Comparison of ENCODE assay signal across 13 cellular contexts in the genomic region with DNA sequence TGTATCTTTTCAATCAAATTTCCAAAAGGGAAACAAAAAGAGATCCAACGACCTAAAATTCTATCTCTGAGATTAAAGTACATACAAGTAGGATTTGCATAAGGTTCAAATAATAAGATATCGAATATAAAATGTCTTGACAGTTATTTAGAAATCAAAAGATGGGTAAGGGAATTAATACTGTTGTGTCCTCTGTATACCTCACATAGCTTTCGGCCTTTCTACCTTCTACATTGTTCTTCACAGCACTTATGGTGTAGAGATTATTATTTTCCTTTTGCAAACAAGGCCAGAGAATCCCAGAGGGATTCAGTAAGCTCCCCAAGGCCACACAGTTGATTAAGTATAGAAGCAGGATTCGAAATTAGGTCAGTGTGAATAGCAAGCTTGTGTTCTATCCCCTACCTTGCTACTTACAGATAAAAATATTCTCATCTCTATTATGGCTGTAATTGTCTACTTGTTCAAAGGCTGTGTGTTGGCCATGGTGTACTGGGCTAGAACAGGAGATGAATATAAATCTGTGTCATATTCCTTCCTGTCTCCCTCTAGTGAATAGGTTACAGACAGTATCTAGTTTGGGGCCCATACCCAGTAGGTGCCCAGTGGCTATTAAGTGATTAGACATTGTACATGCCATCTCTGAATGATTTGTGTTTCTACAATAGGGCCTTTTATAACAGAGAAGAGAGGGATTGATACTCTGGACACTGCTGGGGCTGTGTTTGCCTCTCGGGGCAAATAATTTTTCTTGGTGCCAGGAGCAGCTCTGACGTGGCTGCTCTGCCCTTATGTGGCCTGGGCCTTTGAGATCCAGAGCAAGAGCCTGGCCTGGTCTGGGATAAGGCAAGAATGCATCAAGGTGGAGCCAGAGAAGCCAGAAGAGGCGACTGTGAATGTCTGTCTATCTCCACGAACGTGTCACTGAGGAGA.
DNase-seq lines count a peak whose midpoint lies in the region; ATAC-seq, FAIRE-seq and TF ChIP-seq lines count a peak whose summit lies in the region.
"Had no signal": no experiment of that assay in that cellular context is flagged by ENCODE, and none has a peak within 500 bp of the region (broad histone marks: within the 10 kb centered on the region; RNA-seq: fewer than 3 reads in every experiment).

No MANE protein-coding gene starts in this region.

- H3K4me3 ChIP-seq in A549 (no peak overlapping the region), esophagus squamous epithelium (no peak overlapping the region)
- H3K4me3 ChIP-seq: colonic mucosa, GM23338, uterus had no signal

- 74% methylated on average over 9 of the region's 9 CpGs for WGBS in A549 (ENCODE audit: missing lambda C conversion rate)
- WGBS in esophagus squamous epithelium, 2 donors: 77 to 81% methylated on average over 4 to 9 of the region's 9 CpGs

- H3K4me1 ChIP-seq in A549 (peaks cover 18% of the 10 kb centered on the region), esophagus squamous epithelium (peaks cover 5 to 17% (median 9%) of the 10 kb centered on the region in 3 donors)
- H3K4me1 ChIP-seq: colonic mucosa, uterus had no signal

- no peak for TF ChIP-seq EP300 in A549 (IDR thresholded peaks at IDR 0.05)

- TF ChIP-seq RAD21 in A549 (conservative IDR thresholded peaks at IDR 0.05 in 1 of 2, IDR thresholded peaks at IDR 0.05 in 1 of 2): no peak

- POLR2A ChIA-PET in A549 (lab: Yijun Ruan, JAX): interaction anchor here (1.4 to 1.8 kb wide), 3 partner anchors 162 to 404 kb away, joined by 3 to 15 read pairs (median 7); a partner anchor contains a TSS

- no peak for ATAC-seq in A549
- no peak for ATAC-seq in GM19328 (IDR thresholded peaks at IDR 0.05; ENCODE audit: unreplicated experiment)
- no peak for ATAC-seq in GM21526 (IDR thresholded peaks at IDR 0.05; ENCODE audit: low FRiP score, unreplicated experiment)
- ATAC-seq in GM19023 (IDR thresholded peaks at IDR 0.05; ENCODE audit: unreplicated experiment): no peak
- ATAC-seq in HG02973 (IDR thresholded peaks at IDR 0.05; ENCODE audit: unreplicated experiment): no peak
- ATAC-seq: GM23338, WTC11 had no signal

- TF ChIP-seq CTCF in A549 (IDR thresholded peaks at IDR 0.05) (no peak), esophagus squamous epithelium (IDR thresholded peaks at IDR 0.05) (no peak)

- intact Hi-C loops in esophagus squamous epithelium (cut with DNase I): no loop called here

- no peak for FAIRE-seq in A549 (lab: Jason Lieb, UNC)

- H3K4me2 ChIP-seq in A549: peak overlapping the region; percentile 59; the same call in 2 of the 3 replicates
- H3K4me2 ChIP-seq: GM23338 had no signal

- H3K27ac ChIP-seq in A549: peak overlapping the region; percentile 91
- H3K27ac ChIP-seq in esophagus squamous epithelium: peak overlapping the region in 3 of 4 donors; percentile 66 to 84 (median 80)
- H3K27ac ChIP-seq: colonic mucosa, neutrophil, uterus had no signal

- no peak for TF ChIP-seq POLR2A in A549 (IDR thresholded peaks at IDR 0.05; ENCODE audit: low read length)
- TF ChIP-seq POLR2A in esophagus squamous epithelium (IDR thresholded peaks at IDR 0.05): no peak

- H3K9me3 ChIP-seq in A549 (0 out of 3 replicates have a peak, but pooled peaks cover 4% of the 10 kb centered on the region), esophagus squamous epithelium (no peaks in the 10 kb centered on the region)
- H3K9me3 ChIP-seq: colonic mucosa, neutrophil, uterus had no signal

- CTCF ChIA-PET in A549 (lab: Yijun Ruan, JAX): interaction anchor here (0.6 to 0.8 kb wide), 2 partner anchors 513 to 772 kb away, joined by 3 read pairs; no protein-coding TSS in a partner anchor

- no peaks in the 10 kb centered on the region for H3K36me3 ChIP-seq in esophagus squamous epithelium
- H3K36me3 ChIP-seq: colonic mucosa, neutrophil, uterus had no signal

- DNase-seq in A549 (ENCODE audit: low read depth in 1 of 2, low spot score in 1 of 2) (no peak), SK-MEL-5 (ENCODE audit: low read depth, low spot score) (peak; percentile 97), esophagus squamous epithelium (lab: John Stamatoyannopoulos, UW) (no peak), occipital lobe (lab: John Stamatoyannopoulos, UW) (peak; percentile 28)
- DNase-seq: colonic mucosa had no signal

- in situ Hi-C loops in SK-MEL-5 (cut with HindIII; ENCODE audit: low pct_unique_long_range_greater_than_20kb, low sequenced_read_pairs): loop anchor here (25.0 kb wide), 1 partner anchor 150 kb away; no protein-coding TSS in a partner anchor

- no peaks in the 10 kb centered on the region for H3K27me3 ChIP-seq in esophagus squamous epithelium
- H3K27me3 ChIP-seq: colonic mucosa, neutrophil, uterus had no signal

TF ChIP-seq in A549, 52 proteins besides CTCF, POLR2A, EP300 and RAD21:
- TF ChIP-seq ZC3H11A (IDR thresholded peaks at IDR 0.05): no peak
- TF ChIP-seq, protein P1, sequence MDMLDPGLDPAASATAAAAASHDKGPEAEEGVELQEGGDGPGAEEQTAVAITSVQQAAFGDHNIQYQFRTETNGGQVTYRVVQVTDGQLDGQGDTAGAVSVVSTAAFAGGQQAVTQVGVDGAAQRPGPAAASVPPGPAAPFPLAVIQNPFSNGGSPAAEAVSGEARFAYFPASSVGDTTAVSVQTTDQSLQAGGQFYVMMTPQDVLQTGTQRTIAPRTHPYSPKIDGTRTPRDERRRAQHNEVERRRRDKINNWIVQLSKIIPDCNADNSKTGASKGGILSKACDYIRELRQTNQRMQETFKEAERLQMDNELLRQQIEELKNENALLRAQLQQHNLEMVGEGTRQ (IDR thresholded peaks at IDR 0.05): no peak
- TF ChIP-seq, protein P2, sequence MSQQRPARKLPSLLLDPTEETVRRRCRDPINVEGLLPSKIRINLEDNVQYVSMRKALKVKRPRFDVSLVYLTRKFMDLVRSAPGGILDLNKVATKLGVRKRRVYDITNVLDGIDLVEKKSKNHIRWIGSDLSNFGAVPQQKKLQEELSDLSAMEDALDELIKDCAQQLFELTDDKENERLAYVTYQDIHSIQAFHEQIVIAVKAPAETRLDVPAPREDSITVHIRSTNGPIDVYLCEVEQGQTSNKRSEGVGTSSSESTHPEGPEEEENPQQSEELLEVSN (IDR thresholded peaks at IDR 0.05; ENCODE audit: borderline replicate concordance, low read depth): no peak

Comparison
In these comparisons a context has a peak if more than half of its experiments do, and no peak if none do; other contexts are left out.
1. DNase-seq: peak in SK-MEL-5 (single experiment) and occipital lobe (single experiment); none in A549 (0 of 2) and esophagus squamous epithelium (single experiment).